ENCODE assay signal across 15 cellular contexts in genomic region chr4:89835413-89835812, GRCh38. TPM values are rescaled to one million over a fixed set of nuclear protein-coding genes. Genes with fewer than 3 reads are reported as not detected.
DNase-seq lines count a peak whose midpoint lies in the region; ATAC-seq and TF ChIP-seq lines count a peak whose summit lies in the region.
"Had no signal": no experiment of that assay in that cellular context is flagged by ENCODE, and none has a peak within 500 bp of the region (broad histone marks: within the 10 kb centered on the region; RNA-seq: fewer than 3 reads in every experiment).

No MANE protein-coding gene starts in this region.

- no peak for TF ChIP-seq EP300 in ovary (IDR thresholded peaks at IDR 0.05)

- no peak for ATAC-seq in GM21367 (IDR thresholded peaks at IDR 0.05; ENCODE audit: unreplicated experiment)
- ATAC-seq in HG02763 (IDR thresholded peaks at IDR 0.05; ENCODE audit: unreplicated experiment): no peak
- ATAC-seq: activated CD8-positive, alpha-beta memory T cell treated with anti-CD3 and anti-CD28 coated beads, Interleukin-2, amount 10 ng/mL, durations not matched to agents 7 days and 5 days; gastrocnemius medialis had no signal

- H3K27ac Mint-ChIP-seq in endodermal cell: no peak overlapping the region
- H3K27ac Mint-ChIP-seq: activated CD8-positive, alpha-beta memory T cell treated with anti-CD3 and anti-CD28 coated beads, Interleukin-2, amount 10 ng/mL, durations not matched to agents 7 days and 5 days had no signal

- peaks cover 25% of the 10 kb centered on the region for H3K27me3 Mint-ChIP-seq in endodermal cell (ENCODE audit: insufficient read depth)

- H3K36me3 ChIP-seq in ES-I3 (ENCODE audit: insufficient read depth, low read length) (no peaks in the 10 kb centered on the region), SJCRH30 (peaks cover 9% of the 10 kb centered on the region), endodermal cell (ENCODE audit: control insufficient read depth, insufficient read depth, low read length) (no peaks in the 10 kb centered on the region), ovary (no peaks in the 10 kb centered on the region)
- H3K36me3 ChIP-seq: gastrocnemius medialis, right lobe of liver had no signal

- H3K9me3 ChIP-seq in ES-I3 (ENCODE audit: control insufficient read depth, insufficient read depth, low read length) (no peaks in the 10 kb centered on the region), SJCRH30 (replicated peaks) (no peaks in the 10 kb centered on the region), endodermal cell (ENCODE audit: control insufficient read depth, low read length) (no peaks in the 10 kb centered on the region), ovary (no peaks in the 10 kb centered on the region)
- H3K9me3 ChIP-seq: gastrocnemius medialis, right lobe of liver had no signal

- WGBS in endodermal cell (ENCODE audit: insufficient coverage in 1 of 2, insufficient read length in 1 of 2), 2 experiments: 78 to 100% methylated on average over 1 of the region's 1 CpG
- WGBS in ovary, 3 donors: 58 to 89% (median 85%) methylated on average over 1 of the region's 1 CpG

- no peak for TF ChIP-seq POLR2A in ovary (IDR thresholded peaks at IDR 0.05)

- H3K27me3 ChIP-seq in SJCRH30 (no peaks in the 10 kb centered on the region), endodermal cell (ENCODE audit: control insufficient read depth, insufficient read depth, low read length, poor library complexity, severe bottlenecking) (peaks cover 25% of the 10 kb centered on the region), ovary (no peaks in the 10 kb centered on the region)

- H3K27ac ChIP-seq in SJCRH30 (no peak overlapping the region), endodermal cell (ENCODE audit: low read depth, low read length) (no peak overlapping the region), ovary (no peak overlapping the region)
- H3K27ac ChIP-seq: gastrocnemius medialis, right lobe of liver had no signal

- DNase-seq in SJCRH30 (no peak), endodermal cell (no peak), ovary (no peak), T1000 (lab: John Stamatoyannopoulos, UW) (no peak)
- DNase-seq: activated CD8-positive, alpha-beta memory T cell treated with anti-CD3 and anti-CD28 coated beads, Interleukin-2, amount 10 ng/mL, durations not matched to agents 7 days and 5 days; amniotic stem cell; effector CD8-positive, alpha-beta T cell; gastrocnemius medialis; NCI-H146; NCI-H526 treated with DMSO at 0.1 percent for 48 hours had no signal

- no peaks in the 10 kb centered on the region for H3K4me1 Mint-ChIP-seq in endodermal cell

- no peak for TF ChIP-seq CTCF in endodermal cell (conservative IDR thresholded peaks at IDR 0.05)
- no peak for TF ChIP-seq CTCF in ovary (IDR thresholded peaks at IDR 0.05)

- H3K4me1 ChIP-seq in ES-I3 (ENCODE audit: insufficient read depth, low read length) (no peaks in the 10 kb centered on the region; the same call in 1 of the 2 replicates), SJCRH30 (0 out of 2 replicates have a peak, but pooled peaks cover 6% of the 10 kb centered on the region), endodermal cell (ENCODE audit: control insufficient read depth, insufficient read depth, low read length) (no peaks in the 10 kb centered on the region), ovary (ENCODE audit: insufficient read depth) (peaks cover 3% of the 10 kb centered on the region)

- H3K4me3 Mint-ChIP-seq in endodermal cell: peak overlapping the region; percentile 77

- H3K9ac ChIP-seq in ES-I3 (ENCODE audit: low read depth, low read length): peak overlapping the region; percentile 76; the same call in 1 of the 2 replicates
- no peak overlapping the region for H3K9ac ChIP-seq in endodermal cell (ENCODE audit: extremely low read depth, low read length, poor library complexity, severe bottlenecking)

- H3K9me3 Mint-ChIP-seq in endodermal cell: no peaks in the 10 kb centered on the region

- intact Hi-C loops in ovary (cut with DNase I): loop anchor here in 1 of 4 donors (10.0 kb wide), 1 partner anchor 81 kb away; no protein-coding TSS in a partner anchor

- H3K4me3 ChIP-seq in SJCRH30 (peak overlapping the region; percentile 89), endodermal cell (ENCODE audit: low read length) (no peak overlapping the region), ovary (peak overlapping the region; percentile 79)

- H3K36me3 Mint-ChIP-seq in endodermal cell (ENCODE audit: low read depth): peaks cover 4% of the 10 kb centered on the region

RNA-seq across cellular contexts. Expression of gene SNCA, which starts 1.5 kb away (rescaled TPM):
- total RNA-seq in SJCRH30 (2014; rRNA removed; shearing (Covaris generic)): 39.2 and 46.6 TPM in 2 replicates
- total RNA-seq in endodermal cell (10 to 100 TPM; 11.3 to 13.5 TPM), ovary (10 to 100 TPM in 6 of 7 donors, 1 to 10 TPM in 1; 7.6 to 31.4 (median 23.1) TPM)
- polyA plus RNA-seq in endodermal cell (2013, experiment 1 of 2): 21.4 TPM
- polyA plus RNA-seq in endodermal cell (2013, experiment 2 of 2): 19.5 TPM
- 10 to 100 TPM; 38.8 to 69.8 TPM for polyA plus RNA-seq in ovary

RNA-seq across cellular contexts. Expression of gene MMRN1, which starts 59.2 kb away (rescaled TPM):
- total RNA-seq in SJCRH30 (2014; rRNA removed; shearing (Covaris generic)): not detected in 2 replicates
- not detected for total RNA-seq in endodermal cell
- 58.1 TPM for polyA plus RNA-seq in endodermal cell (2013, experiment 1 of 2)
- polyA plus RNA-seq in endodermal cell (2013, experiment 2 of 2): 60.2 TPM
- 10 to 100 TPM in 4 of 7 donors, 1 to 10 TPM in 3; 2.9 to 40.4 (median 17.8) TPM for total RNA-seq in ovary
- polyA plus RNA-seq in ovary: 10 to 100 TPM; 30.8 to 38.3 TPM
- total RNA-seq: myocyte had no signal
